In the genomic region with DNA sequence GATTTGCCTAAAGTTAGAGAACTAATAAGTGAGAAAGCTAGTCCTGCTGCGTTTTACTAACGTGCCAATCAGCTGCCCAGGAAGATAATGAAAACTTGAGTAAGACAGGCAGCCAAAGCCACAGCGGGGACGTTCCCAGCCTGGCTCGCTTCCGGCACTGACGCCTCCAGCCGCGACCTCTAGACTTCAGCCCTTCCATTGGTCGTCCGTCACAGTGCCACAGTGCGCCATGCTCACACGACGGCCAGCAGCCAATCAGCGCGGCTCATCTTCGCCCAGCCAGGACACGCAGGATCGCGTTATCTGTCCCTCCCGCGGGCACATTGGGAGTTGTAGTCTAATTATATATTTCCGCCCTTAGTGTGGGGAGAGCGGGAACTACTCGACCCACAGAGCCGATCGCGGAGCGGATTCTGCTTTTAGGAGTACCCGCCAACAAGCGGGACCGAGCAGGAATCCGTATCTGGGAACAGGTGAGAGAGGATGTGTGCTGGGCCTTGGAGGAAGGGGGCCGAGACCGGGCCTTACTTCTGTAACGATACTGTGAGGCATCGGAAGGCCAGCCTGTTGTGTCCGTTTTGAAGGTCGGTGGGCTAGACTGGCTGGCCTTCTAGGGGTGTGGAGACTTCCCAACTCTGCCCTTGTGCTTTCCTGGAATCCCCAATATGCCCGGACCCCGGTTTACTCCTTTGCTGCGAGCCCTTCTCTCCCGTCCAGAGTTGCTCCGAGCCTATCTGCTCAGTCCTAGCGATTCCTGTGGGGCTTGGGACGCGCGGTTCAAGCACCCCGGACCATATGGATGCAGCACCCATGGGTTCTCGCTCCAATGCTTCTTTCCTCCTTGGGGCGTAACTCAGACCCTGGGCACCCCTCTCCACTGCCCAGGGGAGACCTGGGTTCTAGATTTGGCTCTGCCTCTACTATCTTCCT, we compare ENCODE assay signal across 1 cellular context.
TF ChIP-seq lines count a peak whose summit lies in the region.

Gene FDPS (plus strand): TSS at position 374 of the 930 bp plus-strand sequence. CDS start 924 bp downstream, outside the sequence.

TF ChIP-seq in K562, 482 proteins besides CTCF, POLR2A, EP300 and RAD21 (continued from another document):
- TF ChIP-seq HBP1 (CRISPR knock-in tag; IDR thresholded peaks at IDR 0.05) (0 out of 2 replicates have a peak, but pooled peaks have one; percentile 9), ZKSCAN8 (CRISPR knock-in tag; IDR thresholded peaks at IDR 0.05) (no peak), MBD2 (IDR thresholded peaks at IDR 0.05; ENCODE audit: borderline replicate concordance, low read depth) (peak; percentile 98), L3MBTL2 (IDR thresholded peaks at IDR 0.05) (peak; percentile 90), ZFX (CRISPR knock-in tag; IDR thresholded peaks at IDR 0.05) (peak; percentile 79), FOXK2 (conservative IDR thresholded peaks at IDR 0.05 in 1 of 2, IDR thresholded peaks at IDR 0.05 in 1 of 2; ENCODE audit: low read depth in 2 of 2) (peak; percentile 5 to 59; a peak in 1 of 4 replicates), KLF16 (IDR thresholded peaks at IDR 0.05) (no peak), CHCHD3 (CRISPR knock-in tag; IDR thresholded peaks at IDR 0.05) (no peak), ZNF408 (CRISPR knock-in tag; IDR thresholded peaks at IDR 0.05; ENCODE audit: low read depth) (no peak), PRPF4 (IDR thresholded peaks at IDR 0.05; ENCODE audit: insufficient read depth, low read depth, low read length, poor library complexity, severe bottlenecking) (no peak), ZNF146 (CRISPR knock-in tag; IDR thresholded peaks at IDR 0.05; ENCODE audit: unreplicated experiment) (no peak), AFF1 (IDR thresholded peaks at IDR 0.05; ENCODE audit: low read depth in 1 of 2, partially characterized antibody in 2 of 2) (peak in 1 of 2 experiments; percentile 96), MAFF (IDR thresholded peaks at IDR 0.05; ENCODE audit: low read length) (no peak), MEF2A (IDR thresholded peaks at IDR 0.05; ENCODE audit: control insufficient read depth, low read depth, low read length) (no peak), SOX6 (IDR thresholded peaks at IDR 0.05) (peak; percentile 71), SMARCB1 (IDR thresholded peaks at IDR 0.05; ENCODE audit: insufficient read length, low read depth) (no peak)
- TF ChIP-seq, protein P1, sequence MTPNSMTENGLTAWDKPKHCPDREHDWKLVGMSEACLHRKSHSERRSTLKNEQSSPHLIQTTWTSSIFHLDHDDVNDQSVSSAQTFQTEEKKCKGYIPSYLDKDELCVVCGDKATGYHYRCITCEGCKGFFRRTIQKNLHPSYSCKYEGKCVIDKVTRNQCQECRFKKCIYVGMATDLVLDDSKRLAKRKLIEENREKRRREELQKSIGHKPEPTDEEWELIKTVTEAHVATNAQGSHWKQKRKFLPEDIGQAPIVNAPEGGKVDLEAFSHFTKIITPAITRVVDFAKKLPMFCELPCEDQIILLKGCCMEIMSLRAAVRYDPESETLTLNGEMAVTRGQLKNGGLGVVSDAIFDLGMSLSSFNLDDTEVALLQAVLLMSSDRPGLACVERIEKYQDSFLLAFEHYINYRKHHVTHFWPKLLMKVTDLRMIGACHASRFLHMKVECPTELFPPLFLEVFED (CRISPR knock-in tag; conservative IDR thresholded peaks at IDR 0.05) = no peak
